Comparison of ENCODE assay signal across 9 cellular contexts in genomic region chr3:16841906-16842709, GRCh38. TPM values are rescaled to one million over a fixed set of nuclear protein-coding genes. Genes with fewer than 3 reads are reported as not detected.
DNase-seq lines count a peak whose midpoint lies in the region; ATAC-seq and TF ChIP-seq lines count a peak whose summit lies in the region.
"Had no signal": no experiment of that assay in that cellular context is flagged by ENCODE, and none has a peak within 500 bp of the region (broad histone marks: within the 10 kb centered on the region; RNA-seq: fewer than 3 reads in every experiment).

No MANE protein-coding gene starts in this region.

- H3K36me3 ChIP-seq in right lobe of liver: no peaks in the 10 kb centered on the region

- no peaks in the 10 kb centered on the region for H3K27me3 ChIP-seq in right lobe of liver

- TF ChIP-seq POLR2A in right lobe of liver (IDR thresholded peaks at IDR 0.05): no peak

- peaks cover 0 to 91% (median 27%) of the 10 kb centered on the region in 4 donors for H3K4me1 ChIP-seq in right lobe of liver

- H3K9me3 ChIP-seq in right lobe of liver: no peaks in the 10 kb centered on the region

- peak overlapping the region; percentile 33 to 77 (median 56) for H3K27ac ChIP-seq in right lobe of liver

- DNase-seq in NCI-H2029 treated with DMSO at 0.1 percent for 48 hours (lab: John Stamatoyannopoulos, UW) (peak; percentile 37), right lobe of liver (peak in 2 of 3 donors; percentile 47 to 60), T1000 (lab: John Stamatoyannopoulos, UW) (no peak), NCI-H1930 (lab: John Stamatoyannopoulos, UW) (no peak)
- peak; percentile 73 to 79 for DNase-seq in activated T-cell treated with anti-CD3 and anti-CD28 coated beads, Interleukin-2, amount 50 U/mL, for 48 hours
- DNase-seq in stimulated activated CD8-positive, alpha-beta memory T cell treated with anti-CD3 and anti-CD28 coated beads, Interleukin-4, amount 100 ng/mL, for 24 hours (ENCODE audit: low read depth): peak; percentile 40

- no peak for TF ChIP-seq CTCF in right lobe of liver (IDR thresholded peaks at IDR 0.05)

- WGBS in right lobe of liver (ENCODE audit: insufficient coverage, low coverage, low lambda C conversion rate, missing lambda C conversion rate): 38% methylated on average over 6 of the region's 12 CpGs

- intact Hi-C loops in right lobe of liver (cut with DNase I): no loop called here

- H3K4me3 ChIP-seq in right lobe of liver: peak overlapping the region in 2 of 3 donors; percentile 10 to 28

- ATAC-seq in GM18502 (IDR thresholded peaks at IDR 0.05; ENCODE audit: poor library complexity, unreplicated experiment) (peak; percentile 86), HG02571 (IDR thresholded peaks at IDR 0.05; ENCODE audit: unreplicated experiment) (peak; percentile 73), right lobe of liver (peak in 3 of 4 donors; percentile 9 to 23 (median 20))

RNA-seq across cellular contexts. Expression of gene PLCL2, which starts 42.6 kb away (rescaled TPM):
- 1 to 10 TPM; 4.6 to 8.2 (median 6.9) TPM for total RNA-seq in right lobe of liver
- total RNA-seq: LHCN-M2 had no signal

Comparison
In these comparisons a context has a peak if more than half of its experiments do, and no peak if none do; other contexts are left out.
1. ATAC-seq: peak in every context shown above with its lines; median percentile 86 in GM18502; 73 in HG02571; 20 in right lobe of liver.
2. DNase-seq: peak in NCI-H2029 treated with DMSO at 0.1 percent for 48 hours (single experiment), activated T-cell treated with anti-CD3 and anti-CD28 coated beads, Interleukin-2, amount 50 U/mL, for 48 hours (2 of 2), right lobe of liver (2 of 3) and stimulated activated CD8-positive, alpha-beta memory T cell treated with anti-CD3 and anti-CD28 coated beads, Interleukin-4, amount 100 ng/mL, for 24 hours (single experiment); none in T1000 (single experiment) and NCI-H1930 (0 of 2).